ENCODE assay signal across 8 cellular contexts in genomic region chr7:2670720-2671391, GRCh38. TPM values are rescaled to one million over a fixed set of nuclear protein-coding genes. Genes with fewer than 3 reads are reported as not detected.
DNase-seq lines count a peak whose midpoint lies in the region; ATAC-seq and TF ChIP-seq lines count a peak whose summit lies in the region.

No MANE protein-coding gene starts in this region.

- TF ChIP-seq RAD21 in SK-N-SH (IDR thresholded peaks at IDR 0.05; ENCODE audit: low read length): peak; percentile 93

- H3K27ac ChIP-seq in 22Rv1 (no peak overlapping the region), SK-N-SH (ENCODE audit: low read depth in 2 of 2, low read length in 1 of 2) (no peak overlapping the region)

- H3K9me3 ChIP-seq in Loucy (ENCODE audit: insufficient read depth, low read depth, low read length) (no peaks in the 10 kb centered on the region), SK-N-SH (no peaks in the 10 kb centered on the region)

- H3K9me2 ChIP-seq in Loucy (replicated peaks; ENCODE audit: low read depth, low read length) (no peaks in the 10 kb centered on the region), SK-N-SH (no peaks in the 10 kb centered on the region)

- no peak for TF ChIP-seq EP300 in SK-N-SH (IDR thresholded peaks at IDR 0.05; ENCODE audit: borderline replicate concordance in 1 of 2, low read depth in 1 of 2, low read length in 1 of 2)

- H3K4me3 ChIP-seq in Loucy (ENCODE audit: low read length, poor library complexity, severe bottlenecking) (no peak overlapping the region), SK-N-SH (ENCODE audit: low read depth in 2 of 2, low read length in 1 of 2) (no peak overlapping the region; a peak in 1 of 4 replicates)

- H3F3A ChIP-seq in Loucy (ENCODE audit: low read depth) (no peaks in the 10 kb centered on the region), SK-N-SH (replicated peaks; ENCODE audit: insufficient read depth) (peaks cover 7% of the 10 kb centered on the region)

- H3K36me3 ChIP-seq in Loucy (ENCODE audit: insufficient read depth, low read length) (no peaks in the 10 kb centered on the region), SK-N-SH (replicated peaks in 1 of 2; ENCODE audit: control insufficient read depth in 1 of 2, insufficient read depth in 2 of 2, low read length in 1 of 2) (no peaks in the 10 kb centered on the region)

- intact Hi-C loops in head of caudate nucleus (cut with DNase I): loop anchor here (5.0 kb wide), 1 partner anchor 36 kb away; no protein-coding TSS in a partner anchor

- H3K4me1 ChIP-seq in Loucy (ENCODE audit: insufficient read depth, low read length, poor library complexity, severe bottlenecking) (peaks cover 10% of the 10 kb centered on the region), SK-N-SH (ENCODE audit: control insufficient read depth in 1 of 2, insufficient read depth in 2 of 2, low read depth in 1 of 2, low read length in 1 of 2) (peaks cover 0 to 3% of the 10 kb centered on the region in 2 experiments; a peak in 1 of 4 replicates)

- 0 out of 2 replicates have a peak overlapping the region, but pooled peaks have one; percentile 13 for H2AFZ ChIP-seq in Loucy (ENCODE audit: low read length)
- no peak overlapping the region; the same call in 1 of the 2 replicates for H2AFZ ChIP-seq in SK-N-SH (ENCODE audit: low read depth)

- CTCF ChIA-PET in SK-N-SH (lab: Yijun Ruan, JAX): interaction anchor here (0.6 to 11.5 kb wide), 70 partner anchors 10 to 1962 kb away, joined by 3 to 204 read pairs (median 4); partner anchors contain the start of genes AMZ1 and IQCE

- ATAC-seq in GM21360 (IDR thresholded peaks at IDR 0.05; ENCODE audit: unreplicated experiment): no peak

- 11% methylated on average over 17 of the region's 25 CpGs for WGBS in SK-N-SH (ENCODE audit: low lambda C conversion rate)

- peak overlapping the region; percentile 17 for H3K4me2 ChIP-seq in Loucy (ENCODE audit: low read depth, low read length, poor library complexity, severe bottlenecking)
- no peak overlapping the region for H3K4me2 ChIP-seq in SK-N-SH

- H4K20me1 ChIP-seq in Loucy (ENCODE audit: insufficient read depth, low read length, poor library complexity, severe bottlenecking) (no peaks in the 10 kb centered on the region), SK-N-SH (ENCODE audit: insufficient read depth) (no peaks in the 10 kb centered on the region)

- POLR2A ChIA-PET in SK-N-SH (lab: Yijun Ruan, JAX): interaction anchor here (0.6 kb wide), 1 partner anchor 570 kb away, joined by 3 read pairs; no protein-coding TSS in a partner anchor

- H3K79me2 ChIP-seq in Loucy (ENCODE audit: insufficient read depth, low read length) (no peaks in the 10 kb centered on the region), SK-N-SH (ENCODE audit: insufficient read depth) (no peaks in the 10 kb centered on the region)

- TF ChIP-seq CTCF in 22Rv1 (IDR thresholded peaks at IDR 0.05) (peak; percentile 99), GM13976 (IDR thresholded peaks at IDR 0.05; ENCODE audit: borderline replicate concordance, control extremely low read depth, extremely low read depth, insufficient read depth, missing control alignments) (peak; percentile 88), Loucy (conservative IDR thresholded peaks at IDR 0.05; ENCODE audit: low read length) (peak; percentile 84), SK-N-SH (IDR thresholded peaks at IDR 0.05) (peak; percentile 97)

- in situ Hi-C loops in GM13976 (cut with MboI; ENCODE audit: low sequenced_read_pairs, unreplicated experiment): loop anchor here (5.0 kb wide), 1 partner anchor 36 kb away; no protein-coding TSS in a partner anchor

- H3K27me3 ChIP-seq in Loucy (ENCODE audit: insufficient read depth, low read length, poor library complexity, severe bottlenecking) (no peaks in the 10 kb centered on the region), SK-N-SH (ENCODE audit: insufficient read depth) (no peaks in the 10 kb centered on the region)

- peak overlapping the region; percentile 6 for H3K9ac ChIP-seq in Loucy (ENCODE audit: low read depth, low read length, poor library complexity, severe bottlenecking)
- no peak overlapping the region for H3K9ac ChIP-seq in SK-N-SH

- DNase-seq in GM13976 (ENCODE audit: low spot score) (peak; percentile 91), SK-N-SH (peak; percentile 96), head of caudate nucleus (peak in 41 of 42 donors; percentile 58 to 88 (median 74)), retina (peak; percentile 82)
- DNase-seq in activated naive CD4-positive, alpha-beta T cell treated with Interleukin-2 at 50 U/mL for 16 hours: peak; percentile 70

TF ChIP-seq in SK-N-SH, 30 proteins besides CTCF, POLR2A, EP300 and RAD21:
- peak; percentile 95 for TF ChIP-seq SMC3 (IDR thresholded peaks at IDR 0.05; ENCODE audit: low read depth, low read length)
- no peak for TF ChIP-seq CHD2 (IDR thresholded peaks at IDR 0.05; ENCODE audit: low read length, partially characterized antibody)
TF ChIP-seq in SK-N-SH: peak in this region for 1.

RNA-seq across cellular contexts. Expression of gene AMZ1, which starts 17.1 kb away (rescaled TPM):
- 0.15 and 0.19 TPM in 2 replicates for polyA plus RNA-seq in SK-N-SH (2012; rRNA removed)
- 0.04 and 0.12 TPM in 2 replicates for polyA plus RNA-seq in SK-N-SH (2012; cell fraction: cytosol; rRNA removed)
- polyA plus RNA-seq in SK-N-SH (2012; cell fraction: nucleus; rRNA removed): 0.29 and 0.69 TPM in 2 replicates

RNA-seq across cellular contexts. Expression of gene TTYH3, which starts 39.1 kb away (rescaled TPM):
- polyA plus RNA-seq in SK-N-SH (2012; rRNA removed): 65.3 and 105 TPM in 2 replicates
- 44.6 and 83.8 TPM in 2 replicates for polyA plus RNA-seq in SK-N-SH (2012; cell fraction: cytosol; rRNA removed)
- polyA plus RNA-seq in SK-N-SH (2012; cell fraction: nucleus; rRNA removed): 139 and 151 TPM in 2 replicates
